ENCODE assay signal across 8 cellular contexts in genomic region chr2:64522843-64523428, GRCh38. TPM values are rescaled to one million over a fixed set of nuclear protein-coding genes. Genes with fewer than 3 reads are reported as not detected.
DNase-seq lines count a peak whose midpoint lies in the region; ATAC-seq and TF ChIP-seq lines count a peak whose summit lies in the region.

No MANE protein-coding gene starts in this region.

- no peaks in the 10 kb centered on the region for H3K27me3 ChIP-seq in upper lobe of right lung

- H3K27ac ChIP-seq in SK-N-MC (peak overlapping the region; percentile 60; the same call in 1 of the 2 replicates), upper lobe of right lung (peak overlapping the region; percentile 94)

- H3K36me3 ChIP-seq in SK-N-MC (ENCODE audit: insufficient read depth, low read length) (no peaks in the 10 kb centered on the region), upper lobe of right lung (no peaks in the 10 kb centered on the region)

- peak overlapping the region; percentile 94 for H3K9ac ChIP-seq in SK-N-MC (ENCODE audit: insufficient read length)

- peak; percentile 3 to 37 for ATAC-seq in activated naive CD4-positive, alpha-beta T cell treated with anti-CD3 and anti-CD28 coated beads, Interleukin-2, amount 50 U/mL, for 72 hours
- ATAC-seq in upper lobe of right lung (peak; percentile 6), GM21447 (IDR thresholded peaks at IDR 0.05; ENCODE audit: unreplicated experiment) (no peak)

- H3K9me3 Mint-ChIP-seq in activated naive CD4-positive, alpha-beta T cell treated with anti-CD3 and anti-CD28 coated beads, Interleukin-2, amount 50 U/mL, for 72 hours: no peaks in the 10 kb centered on the region

- TF ChIP-seq CTCF in upper lobe of right lung (IDR thresholded peaks at IDR 0.05): peak; percentile 86

- peak overlapping the region; percentile 90 to 96 for H3K27ac Mint-ChIP-seq in activated naive CD4-positive, alpha-beta T cell treated with anti-CD3 and anti-CD28 coated beads, Interleukin-2, amount 50 U/mL, for 72 hours

- DNase-seq in EH (ENCODE audit: low read depth) (peak; percentile 79), NAMALWA (ENCODE audit: low spot score) (peak; percentile 95), SK-N-MC (ENCODE audit: low read depth, low spot score) (peak; percentile 93), glomerular visceral epithelial cell (ENCODE audit: extremely low spot score) (peak; percentile 69), posterior cingulate gyrus (peak in 6 of 10 donors; percentile 46 to 83 (median 58)), upper lobe of right lung (no peak)
- peak in 1 of 2 donors; percentile 74 for DNase-seq in activated naive CD4-positive, alpha-beta T cell treated with anti-CD3 and anti-CD28 coated beads, Interleukin-2, amount 50 U/mL, for 72 hours (ENCODE audit: low spot score in 2 of 2)

- H3K36me3 Mint-ChIP-seq in activated naive CD4-positive, alpha-beta T cell treated with anti-CD3 and anti-CD28 coated beads, Interleukin-2, amount 50 U/mL, for 72 hours: peaks cover 8 to 15% of the 10 kb centered on the region in 2 donors

- intact Hi-C loops in posterior cingulate gyrus (cut with DNase I) (loop anchor here (5.0 kb wide), 4 partner anchors 39 to 464 kb away; partner anchors contain the start of gene SLC1A4), upper lobe of right lung (cut with DNase I) (no loop called here)

- peak overlapping the region; percentile 95 for H3K4me3 ChIP-seq in SK-N-MC
- H3K4me3 ChIP-seq in upper lobe of right lung: peak overlapping the region; percentile 94

- no peaks in the 10 kb centered on the region for H3K9me3 ChIP-seq in SK-N-MC (ENCODE audit: low read depth, low read length)
- H3K9me3 ChIP-seq in upper lobe of right lung: no peaks in the 10 kb centered on the region

- H3K4me1 ChIP-seq in upper lobe of right lung: peaks cover 19% of the 10 kb centered on the region

RNA-seq across cellular contexts. Expression of gene AFTPH, which starts 1.2 kb away (rescaled TPM):
- total RNA-seq in activated naive CD4-positive, alpha-beta T cell treated with anti-CD3 and anti-CD28 coated beads, Interleukin-2, amount 50 U/mL, for 72 hours: 10 to 100 TPM; 34.1 to 48.5 TPM
- 40.2 TPM for total RNA-seq in upper lobe of right lung
